In the genomic region with DNA sequence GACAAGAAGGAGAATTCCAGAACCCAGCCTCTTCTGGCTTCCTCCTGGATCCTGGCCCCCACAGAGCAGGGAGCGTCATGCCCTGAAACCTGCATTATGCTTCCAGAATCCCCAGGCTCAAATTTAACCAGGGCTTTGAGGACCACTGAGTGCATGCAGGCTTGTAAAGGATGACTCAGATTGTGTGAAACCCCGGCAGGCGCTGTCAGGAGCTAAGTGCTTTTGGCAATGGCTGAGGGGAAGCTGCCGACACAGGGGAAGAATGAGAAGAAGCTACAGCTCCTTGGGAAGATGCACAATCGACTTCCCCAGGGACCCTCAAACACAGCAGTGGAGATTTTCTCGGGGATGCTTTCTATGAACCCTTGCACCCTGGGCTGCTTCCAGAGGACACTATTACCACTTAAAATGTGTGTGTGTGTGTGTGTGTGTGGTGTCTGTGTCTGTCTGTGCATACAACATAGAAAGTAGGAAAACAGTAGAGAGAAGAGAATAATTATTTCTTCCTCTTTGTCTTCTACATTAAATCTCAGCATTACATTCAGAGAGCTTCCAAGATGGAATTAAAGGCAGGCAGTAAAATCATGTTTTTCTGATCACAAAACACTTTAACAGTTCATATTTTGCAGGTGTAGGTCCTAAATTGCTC, we compare ENCODE assay signal across 1 cellular context.
TF ChIP-seq lines count a peak whose summit lies in the region.

No MANE protein-coding gene starts in this region.

TF ChIP-seq in GM23338, 12 proteins besides CTCF, POLR2A, EP300 and RAD21 (continued from another document):
- TF ChIP-seq, protein P1, sequence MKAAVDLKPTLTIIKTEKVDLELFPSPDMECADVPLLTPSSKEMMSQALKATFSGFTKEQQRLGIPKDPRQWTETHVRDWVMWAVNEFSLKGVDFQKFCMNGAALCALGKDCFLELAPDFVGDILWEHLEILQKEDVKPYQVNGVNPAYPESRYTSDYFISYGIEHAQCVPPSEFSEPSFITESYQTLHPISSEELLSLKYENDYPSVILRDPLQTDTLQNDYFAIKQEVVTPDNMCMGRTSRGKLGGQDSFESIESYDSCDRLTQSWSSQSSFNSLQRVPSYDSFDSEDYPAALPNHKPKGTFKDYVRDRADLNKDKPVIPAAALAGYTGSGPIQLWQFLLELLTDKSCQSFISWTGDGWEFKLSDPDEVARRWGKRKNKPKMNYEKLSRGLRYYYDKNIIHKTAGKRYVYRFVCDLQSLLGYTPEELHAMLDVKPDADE (IDR thresholded peaks at IDR 0.05), result no peak
- TF ChIP-seq, protein P2, sequence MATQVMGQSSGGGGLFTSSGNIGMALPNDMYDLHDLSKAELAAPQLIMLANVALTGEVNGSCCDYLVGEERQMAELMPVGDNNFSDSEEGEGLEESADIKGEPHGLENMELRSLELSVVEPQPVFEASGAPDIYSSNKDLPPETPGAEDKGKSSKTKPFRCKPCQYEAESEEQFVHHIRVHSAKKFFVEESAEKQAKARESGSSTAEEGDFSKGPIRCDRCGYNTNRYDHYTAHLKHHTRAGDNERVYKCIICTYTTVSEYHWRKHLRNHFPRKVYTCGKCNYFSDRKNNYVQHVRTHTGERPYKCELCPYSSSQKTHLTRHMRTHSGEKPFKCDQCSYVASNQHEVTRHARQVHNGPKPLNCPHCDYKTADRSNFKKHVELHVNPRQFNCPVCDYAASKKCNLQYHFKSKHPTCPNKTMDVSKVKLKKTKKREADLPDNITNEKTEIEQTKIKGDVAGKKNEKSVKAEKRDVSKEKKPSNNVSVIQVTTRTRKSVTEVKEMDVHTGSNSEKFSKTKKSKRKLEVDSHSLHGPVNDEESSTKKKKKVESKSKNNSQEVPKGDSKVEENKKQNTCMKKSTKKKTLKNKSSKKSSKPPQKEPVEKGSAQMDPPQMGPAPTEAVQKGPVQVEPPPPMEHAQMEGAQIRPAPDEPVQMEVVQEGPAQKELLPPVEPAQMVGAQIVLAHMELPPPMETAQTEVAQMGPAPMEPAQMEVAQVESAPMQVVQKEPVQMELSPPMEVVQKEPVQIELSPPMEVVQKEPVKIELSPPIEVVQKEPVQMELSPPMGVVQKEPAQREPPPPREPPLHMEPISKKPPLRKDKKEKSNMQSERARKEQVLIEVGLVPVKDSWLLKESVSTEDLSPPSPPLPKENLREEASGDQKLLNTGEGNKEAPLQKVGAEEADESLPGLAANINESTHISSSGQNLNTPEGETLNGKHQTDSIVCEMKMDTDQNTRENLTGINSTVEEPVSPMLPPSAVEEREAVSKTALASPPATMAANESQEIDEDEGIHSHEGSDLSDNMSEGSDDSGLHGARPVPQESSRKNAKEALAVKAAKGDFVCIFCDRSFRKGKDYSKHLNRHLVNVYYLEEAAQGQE (IDR thresholded peaks at IDR 0.05; ENCODE audit: unreplicated experiment), result no peak
- TF ChIP-seq EZH2 (IDR thresholded peaks at IDR 0.05; ENCODE audit: low read depth, unreplicated experiment), result no peak
- TF ChIP-seq ZNF331 (CRISPR knock-in tag; IDR thresholded peaks at IDR 0.05; ENCODE audit: low read depth), result no peak
- TF ChIP-seq CREB1 (CRISPR knock-in tag; IDR thresholded peaks at IDR 0.05; ENCODE audit: low read depth), result no peak
